Comparison of ENCODE assay signal across 4 cellular contexts in the genomic region with DNA sequence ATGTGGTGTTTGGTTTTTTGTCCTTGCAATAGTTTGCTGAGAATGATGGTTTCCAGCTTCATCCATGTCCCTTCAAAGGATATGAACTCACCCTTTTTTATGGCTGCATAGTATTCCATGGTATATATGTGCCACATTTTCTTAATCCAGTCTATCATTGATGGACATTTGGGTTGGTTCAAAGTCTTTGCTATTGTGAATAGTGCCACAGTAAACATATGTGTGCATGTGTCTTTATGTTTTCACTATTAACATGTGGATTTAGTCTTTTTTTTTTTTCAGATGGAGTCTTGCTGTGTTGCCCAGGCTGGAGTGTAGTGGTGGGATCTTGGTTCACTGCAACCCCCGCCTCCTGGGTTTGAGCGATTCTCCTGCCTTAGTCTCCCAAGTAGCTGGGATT. TPM values are rescaled to one million over a fixed set of nuclear protein-coding genes. Genes with fewer than 3 reads are reported as not detected.
DNase-seq lines count a peak whose midpoint lies in the region; ATAC-seq, FAIRE-seq and TF ChIP-seq lines count a peak whose summit lies in the region.
"Not testable (repeated sequence)": the region's sequence is repeated elsewhere in the genome, so short reads cannot be mapped to it uniquely, and the experiment has no call there.

No MANE protein-coding gene starts in this region.

- TF ChIP-seq CTCF in HEK293 (tag by site-specific recombination; IDR thresholded peaks at IDR 0.05); WTC11 (IDR thresholded peaks at IDR 0.05); K562 (IDR thresholded peaks at IDR 0.05 in 2 of 3, conservative IDR thresholded peaks at IDR 0.05 in 1 of 3; ENCODE audit: insufficient read depth in 2 of 3, low read depth in 1 of 3, low read length in 3 of 3); HepG2 (CRISPR knock-in tag; IDR thresholded peaks at IDR 0.05): not testable (repeated sequence)

- H3K4me1 ChIP-seq in HEK293 (ENCODE audit: control insufficient read depth, insufficient read depth, low read length), result not testable (repeated sequence)
- H3K4me1 ChIP-seq in K562 (replicated peaks in 1 of 2; ENCODE audit: control insufficient read depth in 2 of 2, insufficient read depth in 2 of 2, low read length in 2 of 2) (peaks cover 5 to 11% of the 10 kb centered on the region in 2 experiments; a peak in 2 of 5 replicates), HepG2 (ENCODE audit: insufficient read depth, low read length) (peaks cover 23% of the 10 kb centered on the region)

- intact Hi-C loops in K562 (cut with micrococcal nuclease); HepG2 (cut with micrococcal nuclease; ENCODE audit: unreplicated experiment): not testable (repeated sequence)

- FAIRE-seq in K562 (lab: Jason Lieb, UNC); HepG2 (lab: Jason Lieb, UNC): not testable (repeated sequence)

- not testable (repeated sequence) for H3K9me1 ChIP-seq in K562 (ENCODE audit: control insufficient read depth, insufficient read depth, low read length)

- not testable (repeated sequence) for H2AFZ ChIP-seq in K562 (ENCODE audit: low read depth, low read length); HepG2 (ENCODE audit: low read length)

- not testable (repeated sequence) for H4K20me1 ChIP-seq in K562 (replicated peaks; ENCODE audit: control insufficient read depth, insufficient read depth, low read length); HepG2 (ENCODE audit: insufficient read depth, low read length)

- not testable (repeated sequence) for H3K4me3 Mint-ChIP-seq in WTC11

- H3K9ac ChIP-seq in K562 (ENCODE audit: insufficient read depth in 1 of 2, low read depth in 2 of 2, low read length in 2 of 2); HepG2 (ENCODE audit: insufficient read depth, low read depth, low read length): not testable (repeated sequence)

- not testable (repeated sequence) for TF ChIP-seq POLR2A in K562 (conservative IDR thresholded peaks at IDR 0.05); HepG2 (IDR thresholded peaks at IDR 0.05; ENCODE audit: insufficient read depth in 1 of 2, low read depth in 2 of 2, low read length in 2 of 2)

- peaks cover 20% of the 10 kb centered on the region for H3K4me1 Mint-ChIP-seq in WTC11

- H3K36me3 Mint-ChIP-seq in WTC11, result peaks cover 33% of the 10 kb centered on the region

- not testable (repeated sequence) for H3K27me3 Mint-ChIP-seq in WTC11 (ENCODE audit: low read depth)

- DNase-seq in WTC11 (ENCODE audit: low spot score); K562 (ENCODE audit: extremely low read depth in 1 of 4, low spot score in 3 of 4); HepG2 (ENCODE audit: low spot score): not testable (repeated sequence)

- H3K9me3 ChIP-seq in HEK293 (ENCODE audit: control insufficient read depth, insufficient read depth, low read depth, low read length); K562 (replicated peaks; ENCODE audit: control insufficient read depth, insufficient read depth, low read depth, low read length); HepG2 (ENCODE audit: low read length): not testable (repeated sequence)

- not testable (repeated sequence) for TF ChIP-seq EP300 in K562 (IDR thresholded peaks at IDR 0.05; ENCODE audit: low read length); HepG2 (IDR thresholded peaks at IDR 0.05; ENCODE audit: low read depth in 2 of 2, low read length in 2 of 2); HepG2 (CRISPR knock-in tag; IDR thresholded peaks at IDR 0.05; ENCODE audit: borderline replicate concordance)

- not testable (repeated sequence) for H3K27ac Mint-ChIP-seq in WTC11

- H3K36me3 ChIP-seq in HEK293 (ENCODE audit: control insufficient read depth in 2 of 2, insufficient read depth in 1 of 2, low read length in 2 of 2) (peaks cover 16 to 37% of the 10 kb centered on the region in 2 experiments; a peak in 2 of 3 replicates), K562 (ENCODE audit: control insufficient read depth, insufficient read depth, low read length) (peaks cover 42% of the 10 kb centered on the region)
- H3K36me3 ChIP-seq in HepG2 (replicated peaks in 1 of 2; ENCODE audit: control insufficient read depth in 1 of 2, insufficient read depth in 2 of 2, low read length in 2 of 2), result not testable (repeated sequence)

- TF ChIP-seq RAD21 in K562 (CRISPR knock-in tag; conservative IDR thresholded peaks at IDR 0.05 in 1 of 2, IDR thresholded peaks at IDR 0.05 in 1 of 2); HepG2 (CRISPR knock-in tag; IDR thresholded peaks at IDR 0.05): not testable (repeated sequence)

- CTCF ChIA-PET in HEK293 (lab: Yijun Ruan, JAX) (interaction anchor here (0.6 to 0.8 kb wide), 2 partner anchors 118 to 1697 kb away, joined by 3 to 4 read pairs; no protein-coding TSS in a partner anchor), WTC11 (lab: Charles Lee) (interaction anchor here (1.2 to 1.4 kb wide), 2 partner anchors 36 to 273 kb away, joined by 3 read pairs; no protein-coding TSS in a partner anchor)
- CTCF ChIA-PET in K562 (lab: Yijun Ruan, JAX; ENCODE audit: low intra/inter-chr PET ratio); HepG2 (lab: Yijun Ruan, JAX; ENCODE audit: low intra/inter-chr PET ratio, low total read pairs): not testable (repeated sequence)

- in situ Hi-C loops in K562 (cut with MboI); HepG2 (cut with HindIII; ENCODE audit: extremely low pct_ligation_motif_present, low pct_unique_long_range_greater_than_20kb): not testable (repeated sequence)

- ATAC-seq in WTC11, K562, HepG2: not testable (repeated sequence)

- not testable (repeated sequence) for H3K9me3 Mint-ChIP-seq in WTC11

- H3K79me2 ChIP-seq in K562 (ENCODE audit: control insufficient read depth, insufficient read depth, low read length) (peaks cover 71% of the 10 kb centered on the region), HepG2 (ENCODE audit: insufficient read depth, low read length) (peaks cover 28% of the 10 kb centered on the region)

- BruUV-seq in K562 (replicated peaks; lab: Mats Ljungman, UMichigan); HepG2 (replicated peaks; lab: Mats Ljungman, UMichigan): not testable (repeated sequence)

- WGBS in K562 (ENCODE audit: insufficient coverage, low coverage, missing lambda C conversion rate), result 89% methylated on average over 2 of the region's 2 CpGs
- WGBS in HepG2 (ENCODE audit: low lambda C conversion rate), result 100% methylated on average over 2 of the region's 2 CpGs

- H3K27me3 ChIP-seq in K562 (ENCODE audit: control insufficient read depth in 2 of 2, insufficient read depth in 2 of 2, low read length in 2 of 2); HepG2 (ENCODE audit: control insufficient read depth in 1 of 2, insufficient read depth in 2 of 2, low read length in 2 of 2): not testable (repeated sequence)

- POLR2A ChIA-PET in HEK293 (lab: Yijun Ruan, JAX); WTC11 (lab: Charles Lee); HepG2 (lab: Yijun Ruan, JAX): not testable (repeated sequence)
- POLR2A ChIA-PET in K562 (lab: Yijun Ruan, JAX), result interaction anchor here (0.6 to 1.3 kb wide), 3 partner anchors 19 to 191 kb away, joined by 3 to 4 read pairs (median 3); a partner anchor contains a TSS

- H3K4me3 ChIP-seq in HEK293 (ENCODE audit: low read depth, low read length); K562; HepG2 (replicated peaks in 1 of 3; ENCODE audit: insufficient read depth in 1 of 3, low read depth in 2 of 3, low read length in 3 of 3): not testable (repeated sequence)

- not testable (repeated sequence) for H3K27ac ChIP-seq in HEK293 (ENCODE audit: extremely low read depth, low read depth, low read length); K562 (ENCODE audit: extremely low read depth, low read depth, low read length); HepG2 (ENCODE audit: extremely low read length, insufficient read depth, low read length)

- not testable (repeated sequence) for H3K4me2 ChIP-seq in K562 (ENCODE audit: insufficient read depth, low read length); HepG2 (ENCODE audit: low read depth, low read length)

RNA-seq across cellular contexts. Expression of a gene that starts 5.0 kb away (rescaled TPM):
- total RNA-seq in WTC11 (2021) (22.5 to 23.5 TPM (median 22.9 TPM) in 3 replicates), K562 (2014; rRNA removed) (6.2 and 11.8 TPM in 2 replicates), K562 (2014; rRNA removed; fragmentation: Illumina TruSeq; extraction: Trizol) (17.9 and 23.7 TPM in 2 replicates), K562 (2015; rRNA removed; fragmentation: Illumina TruSeq; extraction: Trizol) (19.7 and 22.4 TPM in 2 replicates), K562 (2021) (13.7 and 15.6 TPM in 2 replicates), HepG2 (2016; rRNA removed; fragmentation: Illumina TruSeq; extraction: Trizol) (3.3 and 8.1 TPM in 2 replicates)
- 95.5 and 187 TPM in 2 replicates for total RNA-seq in K562 (2011; cell fraction: chromatin; rRNA removed; ENCODE audit: low replicate concordance)
- total RNA-seq in K562 (2011; cell fraction: nucleolus; rRNA removed), result 53.9 and 56.3 TPM in 2 replicates
- total RNA-seq in K562 (2011; cell fraction: nucleoplasm; rRNA removed), result 89.7 and 114 TPM in 2 replicates
- polyA plus RNA-seq in K562 (2011; rRNA removed) (28.1 and 28.5 TPM in 2 replicates), K562 (2014; fragmentation: Illumina TruSeq; extraction: Trizol) (10.1 and 12.4 TPM in 2 replicates), K562 (2014; fragmentation: Nextera tagmentation; extraction: Ambion mirVana) (1 to 10 TPM; 1.8 to 3.3 TPM), K562 (2014; rRNA removed) (8.5 and 11.5 TPM in 2 replicates), HepG2 (2011; rRNA removed) (12.2 and 14.2 TPM in 2 replicates)
- 10.5 and 18.9 TPM in 2 replicates for polyA plus RNA-seq in K562 (2011; cell fraction: cytosol; rRNA removed)
- 41.4 and 45.7 TPM in 2 replicates for polyA plus RNA-seq in K562 (2011; cell fraction: nucleus; rRNA removed)
- polyA plus RNA-seq in K562 (2012), result 5.2 and 6.4 TPM in 2 replicates
- polyA minus RNA-seq in K562 (2011; rRNA and poly(A)+ RNA removed), result 53.8 and 63.7 TPM in 2 replicates
- 16.4 and 17.7 TPM in 2 replicates for polyA minus RNA-seq in K562 (2011; cell fraction: cytosol; rRNA and poly(A)+ RNA removed)
- polyA minus RNA-seq in K562 (2011; cell fraction: nucleus; rRNA and poly(A)+ RNA removed), result 23.0 and 42.1 TPM in 2 replicates
- total RNA-seq in HepG2 (2016; cell fraction: cytosol; rRNA removed; fragmentation: Illumina TruSeq; extraction: Trizol; ENCODE audit: low read depth), result 3.3 and 3.6 TPM in 2 replicates
- 4.1 and 7.4 TPM in 2 replicates for total RNA-seq in HepG2 (2016; cell fraction: insoluble cytoplasmic fraction; rRNA removed; fragmentation: Illumina TruSeq; extraction: Trizol)
- 3.8 and 4.3 TPM in 2 replicates for total RNA-seq in HepG2 (2016; cell fraction: membrane; rRNA removed; fragmentation: Illumina TruSeq; extraction: Trizol)
- total RNA-seq in HepG2 (2016; cell fraction: nucleus; rRNA removed; fragmentation: Illumina TruSeq; extraction: Trizol), result 13.3 and 14.4 TPM in 2 replicates
- 6.7 and 8.7 TPM in 2 replicates for polyA plus RNA-seq in HepG2 (2011; cell fraction: cytosol; rRNA removed)
- polyA plus RNA-seq in HepG2 (2011; cell fraction: nucleus; rRNA removed), result 16.4 and 16.6 TPM in 2 replicates
- 6.2 and 6.8 TPM in 2 replicates for polyA plus RNA-seq in HepG2 (2012)
- polyA plus RNA-seq in HepG2 (2016; cell fraction: cytosol; fragmentation: Illumina TruSeq; extraction: Trizol; ENCODE audit: low read depth), result 0.43 and 0.47 TPM in 2 replicates
- 1.8 and 2.6 TPM in 2 replicates for polyA plus RNA-seq in HepG2 (2016; cell fraction: insoluble cytoplasmic fraction; fragmentation: Illumina TruSeq; extraction: Trizol; ENCODE audit: low read depth)
- 0.72 and 0.82 TPM in 2 replicates for polyA plus RNA-seq in HepG2 (2016; cell fraction: membrane; fragmentation: Illumina TruSeq; extraction: Trizol; ENCODE audit: low read depth)
- 18.2 and 20.6 TPM in 2 replicates for polyA plus RNA-seq in HepG2 (2016; cell fraction: nucleus; fragmentation: Illumina TruSeq; extraction: Trizol; ENCODE audit: insufficient read depth, low read depth)
- 21.0 and 29.4 TPM in 2 replicates for polyA minus RNA-seq in HepG2 (2011; rRNA and poly(A)+ RNA removed; ENCODE audit: low replicate concordance)
- polyA minus RNA-seq in HepG2 (2011; cell fraction: cytosol; rRNA and poly(A)+ RNA removed), result 9.3 and 12.0 TPM in 2 replicates
- 31.7 and 34.6 TPM in 2 replicates for polyA minus RNA-seq in HepG2 (2011; cell fraction: nucleus; rRNA and poly(A)+ RNA removed)
